ENCODE assay signal across 1 cellular context in genomic region chr18:37476182-37476581, GRCh38.
TF ChIP-seq lines count a peak whose summit lies in the region.

No MANE protein-coding gene starts in this region.

TF ChIP-seq in WTC11, 78 proteins besides CTCF, POLR2A, EP300 and RAD21 (continued from another document):
- no peak for TF ChIP-seq AR (CRISPR knock-in tag; IDR thresholded peaks at IDR 0.05)
